Comparison of ENCODE assay signal across 7 cellular contexts in the genomic region with DNA sequence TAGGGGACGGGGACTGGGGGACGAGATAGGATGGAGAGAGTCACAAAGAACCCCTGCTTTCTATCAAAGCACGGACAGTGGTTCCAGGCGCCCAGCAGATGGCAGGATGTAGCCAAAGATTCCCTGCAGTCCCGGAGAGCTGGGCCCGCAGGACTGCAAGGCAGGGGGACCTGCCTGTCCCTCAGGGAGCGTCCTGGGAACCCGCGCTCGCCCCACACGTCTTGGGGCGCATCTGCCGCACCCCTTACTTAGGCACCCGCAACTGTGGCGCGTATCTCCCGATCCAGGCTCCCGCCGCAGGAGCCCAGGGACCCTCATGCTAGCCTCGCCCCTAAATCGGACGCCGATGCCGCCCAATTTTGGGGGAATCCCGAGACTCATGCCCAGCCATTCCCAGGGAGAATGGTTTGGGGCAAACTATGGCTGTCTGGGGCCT. TPM values are rescaled to one million over a fixed set of nuclear protein-coding genes. Genes with fewer than 3 reads are reported as not detected.
DNase-seq lines count a peak whose midpoint lies in the region; ATAC-seq and TF ChIP-seq lines count a peak whose summit lies in the region.

No MANE protein-coding gene starts in this region.

- peak; percentile 53 for ATAC-seq in HG03103 (IDR thresholded peaks at IDR 0.05; ENCODE audit: low read depth, unreplicated experiment)
- no peak for ATAC-seq in GM21423 (IDR thresholded peaks at IDR 0.05; ENCODE audit: unreplicated experiment)

- BruUV-seq in OCI-LY7 (replicated peaks; lab: Mats Ljungman, UMichigan), result no TSS peak

- H3K27me3 ChIP-seq in iPS-18a (ENCODE audit: control insufficient read depth, insufficient read depth, low read length), result peaks cover 35% of the 10 kb centered on the region

- peak; percentile 78 for DNase-seq in ELR (ENCODE audit: low read depth)
- peak; percentile 14 for DNase-seq in OCI-LY7 (ENCODE audit: low spot score)
- DNase-seq in T47D (ENCODE audit: low read depth in 1 of 2, low spot score in 1 of 2), result peak; percentile 81 to 91
- DNase-seq in renal cortical epithelial cell (ENCODE audit: low read depth), result peak; percentile 59

- no peaks in the 10 kb centered on the region for H3K79me2 ChIP-seq in OCI-LY7 (ENCODE audit: insufficient read depth, low read depth, low read length)

- intact Hi-C loops in OCI-LY7 (cut with micrococcal nuclease; ENCODE audit: unreplicated experiment), result no loop called here

- H3K9ac ChIP-seq in iPS-18a (ENCODE audit: low read length), result no peak overlapping the region

- H3K4me2 ChIP-seq in OCI-LY7 (ENCODE audit: low read length), result no peak overlapping the region

- H3K9me2 ChIP-seq in OCI-LY7 (ENCODE audit: insufficient read depth, low read length), result no peaks in the 10 kb centered on the region

- no peaks in the 10 kb centered on the region for H3K36me3 ChIP-seq in OCI-LY7 (ENCODE audit: insufficient read depth, low read length)
- no peaks in the 10 kb centered on the region for H3K36me3 ChIP-seq in iPS-18a (ENCODE audit: control insufficient read depth, low read depth, low read length)

- no peaks in the 10 kb centered on the region for H3K4me1 ChIP-seq in OCI-LY7 (ENCODE audit: insufficient read depth, low read length, poor library complexity, severe bottlenecking)
- H3K4me1 ChIP-seq in iPS-18a (ENCODE audit: control insufficient read depth, low read depth, low read length), result no peaks in the 10 kb centered on the region

- in situ Hi-C loops in T47D (cut with HindIII; ENCODE audit: low pct_unique_long_range_greater_than_20kb, low sequenced_read_pairs), result no loop called here

- no peak overlapping the region for H3K27ac ChIP-seq in OCI-LY7 (ENCODE audit: low read depth, low read length, poor library complexity, severe bottlenecking)
- H3K27ac ChIP-seq in iPS-18a (ENCODE audit: low read length), result no peak overlapping the region

- TF ChIP-seq CTCF in OCI-LY7 (conservative IDR thresholded peaks at IDR 0.05; ENCODE audit: low read length), result peak; percentile 58

- CTCF ChIA-PET in OCI-LY7 (lab: Charles Lee; ENCODE audit: unreplicated experiment), result no interaction called here

- POLR2A ChIA-PET in OCI-LY7 (lab: Charles Lee), result no interaction called here

- H3K9me3 ChIP-seq in OCI-LY7 (ENCODE audit: low read length) (no peaks in the 10 kb centered on the region), iPS-18a (ENCODE audit: control insufficient read depth, low read depth, low read length) (no peaks in the 10 kb centered on the region)

- no peaks in the 10 kb centered on the region for H4K20me1 ChIP-seq in OCI-LY7 (ENCODE audit: insufficient read depth, low read length)

- no peak overlapping the region for H2AFZ ChIP-seq in OCI-LY7 (ENCODE audit: low read length)

- H3K4me3 ChIP-seq in OCI-LY7 (ENCODE audit: low read depth, low read length, poor library complexity, severe bottlenecking), result no peak overlapping the region
- peak overlapping the region; percentile 71 for H3K4me3 ChIP-seq in iPS-18a (ENCODE audit: low read length)

RNA-seq across cellular contexts. Expression of a gene that starts 0.7 kb away (rescaled TPM):
- total RNA-seq in OCI-LY7 (2014; rRNA removed; shearing (Covaris generic)), result not detected in 2 replicates
- not detected in 2 replicates for total RNA-seq in OCI-LY7 (2022)
- 9.7 and 13.6 TPM in 2 replicates for total RNA-seq in renal cortical epithelial cell

RNA-seq across cellular contexts. Expression of a gene that starts 31.3 kb away (rescaled TPM):
- not detected in 2 replicates for total RNA-seq in OCI-LY7 (2014; rRNA removed; shearing (Covaris generic))
- total RNA-seq in OCI-LY7 (2022), result not detected in 2 replicates
- 5.0 TPM in 1 of 2 replicates, not detected in the other for total RNA-seq in renal cortical epithelial cell

Comparison
In these comparisons a context has a peak if more than half of its experiments do, and no peak if none do; other contexts are left out.
1. DNase-seq: peak in every context shown above with its lines; median percentile 86 in T47D; 78 in ELR; 59 in renal cortical epithelial cell; 14 in OCI-LY7.
2. RNA of a gene that starts 0.7 kb away (total RNA-seq): 9.7 to 13.6 TPM in renal cortical epithelial cell; not detected in OCI-LY7; every median in the first group is over 10 times any median in the second.